Comparison of ENCODE assay signal across 8 cellular contexts in genomic region chr9:18473551-18474279, GRCh38. TPM values are rescaled to one million over a fixed set of nuclear protein-coding genes. Genes with fewer than 3 reads are reported as not detected.
DNase-seq lines count a peak whose midpoint lies in the region; ATAC-seq, FAIRE-seq and TF ChIP-seq lines count a peak whose summit lies in the region.

Gene ADAMTSL1, plus strand, starts transcription at chr9:18474153. Its CDS starts 80 bp downstream, at chr9:18474233.

- no peak for FAIRE-seq in GM12891 (lab: Jason Lieb, UNC)

- ATAC-seq in HG02885 (IDR thresholded peaks at IDR 0.05; ENCODE audit: poor library complexity, unreplicated experiment) (no peak), GM19395 (IDR thresholded peaks at IDR 0.05; ENCODE audit: unreplicated experiment) (no peak)

- DNase-seq in D341Med (ENCODE audit: low spot score) = peak; percentile 41
- peak; percentile 77 for DNase-seq in NCI-H748 treated with DMSO at 0.1 percent for 48 hours (lab: John Stamatoyannopoulos, UW)
- DNase-seq in foreskin melanocyte = peak; percentile 6
- peak; percentile 57 for DNase-seq in occipital lobe (lab: John Stamatoyannopoulos, UW)
- DNase-seq in GM12891 (ENCODE audit: insufficient read length, low spot score) = no peak
- DNase-seq in HuH-7.5 (ENCODE audit: low spot score) = no peak

- no peak for TF ChIP-seq POLR2A in GM12891 (IDR thresholded peaks at IDR 0.05; ENCODE audit: low read depth, low read length)

TF ChIP-seq in GM12891, 5 proteins besides CTCF, POLR2A, EP300 and RAD21:
- no peak for TF ChIP-seq POU2F2 (IDR thresholded peaks at IDR 0.05; ENCODE audit: low read depth, low read length)
- no peak for TF ChIP-seq SPI1 (IDR thresholded peaks at IDR 0.05; ENCODE audit: low read depth, low read length)
- TF ChIP-seq PAX5 (IDR thresholded peaks at IDR 0.05; ENCODE audit: insufficient read depth, low read length, severe bottlenecking) = no peak
- TF ChIP-seq TAF1 (IDR thresholded peaks at IDR 0.05; ENCODE audit: low read depth, low read length) = no peak
- no peak for TF ChIP-seq POLR2AphosphoS5 (IDR thresholded peaks at IDR 0.05; ENCODE audit: low read depth, low read length)

RNA-seq across cellular contexts. Expression of gene ADAMTSL1, which starts in this region (rescaled TPM):
- 7.3 TPM for total RNA-seq in occipital lobe
- 0.03 TPM for polyA plus RNA-seq in GM12891 (2012; ENCODE audit: low read depth, missing spikeins)

Comparison
In these comparisons a context has a peak if more than half of its experiments do, and no peak if none do; other contexts are left out.
1. DNase-seq: peak in D341Med (single experiment), NCI-H748 treated with DMSO at 0.1 percent for 48 hours (single experiment), foreskin melanocyte (single experiment) and occipital lobe (single experiment); none in GM12891 (single experiment) and HuH-7.5 (single experiment).